8 cellular contexts compared by ENCODE assay signal in the genomic region with DNA sequence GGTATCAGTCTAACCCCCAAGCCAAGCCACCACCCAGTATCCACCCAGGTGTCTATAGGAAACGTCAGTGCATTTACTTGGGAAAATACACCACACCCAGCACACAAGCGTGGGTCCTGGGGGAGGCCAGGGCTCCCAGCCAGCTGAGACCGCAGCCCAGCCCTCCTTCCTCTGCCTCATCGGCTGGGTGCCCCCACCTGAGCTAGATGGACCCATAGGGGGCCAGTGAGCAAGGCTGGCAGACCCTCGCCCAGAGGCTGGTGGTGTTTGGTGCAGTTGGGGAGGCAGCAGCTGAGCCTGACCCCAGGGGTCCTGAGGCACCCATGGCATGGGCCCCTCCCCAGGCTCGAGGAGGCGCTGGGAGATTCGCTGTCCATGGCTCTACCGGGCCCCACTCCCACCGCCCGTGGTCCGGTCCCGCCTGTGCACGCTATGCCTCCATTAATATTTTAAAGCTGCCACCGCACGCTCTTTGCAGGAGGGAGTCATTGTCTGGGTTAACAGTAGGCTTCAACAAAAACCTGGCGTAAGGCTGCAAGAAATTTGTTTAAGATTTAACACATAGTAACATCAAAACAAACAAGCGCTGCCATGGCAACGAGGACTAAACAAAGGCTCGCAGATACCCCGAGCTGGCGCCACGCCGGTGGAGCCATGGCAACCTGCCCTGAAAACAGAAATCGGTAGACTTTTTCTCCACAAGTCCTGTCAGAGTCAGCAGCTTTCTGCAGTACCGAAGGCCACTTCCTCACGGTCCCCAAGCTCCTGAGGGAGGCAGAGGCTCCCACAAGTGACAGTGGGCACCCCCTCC. TPM values are rescaled to one million over a fixed set of nuclear protein-coding genes. Genes with fewer than 3 reads are reported as not detected.
DNase-seq lines count a peak whose midpoint lies in the region; ATAC-seq, FAIRE-seq and TF ChIP-seq lines count a peak whose summit lies in the region.

No MANE protein-coding gene starts in this region.

- TF ChIP-seq POLR2A in ovary (IDR thresholded peaks at IDR 0.05): no peak

- peaks cover 1% of the 10 kb centered on the region for H3K36me3 Mint-ChIP-seq in CD4-positive, CD25-positive, alpha-beta regulatory T cell
- peaks cover under 1% of the 10 kb centered on the region for H3K36me3 Mint-ChIP-seq in activated naive CD8-positive, alpha-beta T cell treated with anti-CD3 and anti-CD28 coated beads for 36 hours

- peaks cover 6% of the 10 kb centered on the region for H3K27me3 Mint-ChIP-seq in CD4-positive, CD25-positive, alpha-beta regulatory T cell
- peaks cover 19% of the 10 kb centered on the region for H3K27me3 Mint-ChIP-seq in activated naive CD8-positive, alpha-beta T cell treated with anti-CD3 and anti-CD28 coated beads for 36 hours

- no peaks in the 10 kb centered on the region for H3K9me3 ChIP-seq in CD4-positive, CD25-positive, alpha-beta regulatory T cell (ENCODE audit: control insufficient read depth in 2 of 2, low read length in 2 of 2)
- H3K9me3 ChIP-seq in ovary: no peaks in the 10 kb centered on the region

- no peaks in the 10 kb centered on the region for H4K20me1 ChIP-seq in KMS-11 (ENCODE audit: insufficient read depth)

- peaks cover 31% of the 10 kb centered on the region for H3K4me1 ChIP-seq in CD4-positive, CD25-positive, alpha-beta regulatory T cell (ENCODE audit: control insufficient read depth, insufficient read depth, low read length, poor library complexity, severe bottlenecking)
- H3K4me1 ChIP-seq in KMS-11 (ENCODE audit: low read depth, poor library complexity, severe bottlenecking) (peaks cover 23% of the 10 kb centered on the region), ovary (ENCODE audit: insufficient read depth) (peaks cover 33% of the 10 kb centered on the region)

- WGBS in ovary, 3 donors: 1 to 3% (median 2%) methylated on average over 26 to 27 of the region's 27 CpGs

- H3K27ac Mint-ChIP-seq in CD4-positive, CD25-positive, alpha-beta regulatory T cell: peak overlapping the region; percentile 35 to 96 (median 94)
- H3K27ac Mint-ChIP-seq in activated naive CD8-positive, alpha-beta T cell treated with anti-CD3 and anti-CD28 coated beads for 36 hours: no peak overlapping the region

- H3K36me3 ChIP-seq in CD4-positive, CD25-positive, alpha-beta regulatory T cell (ENCODE audit: control insufficient read depth, insufficient read depth, low read length): no peaks in the 10 kb centered on the region
- H3K36me3 ChIP-seq in KMS-11 (ENCODE audit: insufficient read depth) (no peaks in the 10 kb centered on the region), ovary (no peaks in the 10 kb centered on the region)

- H3K4me2 ChIP-seq in KMS-11: peak overlapping the region; percentile 69

- peak; percentile 50 to 83 (median 83) for DNase-seq in CD4-positive, CD25-positive, alpha-beta regulatory T cell
- DNase-seq in SHP77 treated with DMSO at 0.1 percent for 48 hours (lab: John Stamatoyannopoulos, UW) (peak; percentile 35), glomerular visceral epithelial cell (ENCODE audit: extremely low spot score) (peak; percentile 91), ovary (peak; percentile 87 to 94 (median 93)), urothelium cell line (ENCODE audit: low spot score) (peak; percentile 77)
- peak; percentile 70 for DNase-seq in activated naive CD8-positive, alpha-beta T cell treated with anti-CD3 and anti-CD28 coated beads for 36 hours

- H2AFZ ChIP-seq in KMS-11 (ENCODE audit: low read depth): no peak overlapping the region

- TF ChIP-seq EP300 in ovary (IDR thresholded peaks at IDR 0.05): no peak

- TF ChIP-seq CTCF in KMS-11 (conservative IDR thresholded peaks at IDR 0.05; ENCODE audit: low read depth, low read length): no peak
- TF ChIP-seq CTCF in ovary (IDR thresholded peaks at IDR 0.05): no peak

- no peaks in the 10 kb centered on the region for H3K27me3 ChIP-seq in CD4-positive, CD25-positive, alpha-beta regulatory T cell (ENCODE audit: control insufficient read depth, insufficient read depth, low read length)
- no peaks in the 10 kb centered on the region for H3K27me3 ChIP-seq in KMS-11 (ENCODE audit: insufficient read depth, low read depth)
- no peaks in the 10 kb centered on the region for H3K27me3 ChIP-seq in ovary

- no peaks in the 10 kb centered on the region for H3K79me2 ChIP-seq in KMS-11 (ENCODE audit: insufficient read depth, low read depth)

- peak overlapping the region; percentile 50 to 92 (median 78) for H3K4me3 Mint-ChIP-seq in CD4-positive, CD25-positive, alpha-beta regulatory T cell
- H3K4me3 Mint-ChIP-seq in activated naive CD8-positive, alpha-beta T cell treated with anti-CD3 and anti-CD28 coated beads for 36 hours: no peak overlapping the region

- ATAC-seq in CD4-positive, CD25-positive, alpha-beta regulatory T cell (ENCODE audit: low read depth in 2 of 2): peak; percentile 46 to 63
- no peak for ATAC-seq in GM19395 (IDR thresholded peaks at IDR 0.05; ENCODE audit: unreplicated experiment)

- no peak overlapping the region for H3K4me3 ChIP-seq in CD4-positive, CD25-positive, alpha-beta regulatory T cell (ENCODE audit: low read depth, low read length)
- H3K4me3 ChIP-seq in KMS-11 (IDR thresholded peaks at IDR 0.05; ENCODE audit: insufficient read depth, low read depth, low read length) (no peak overlapping the region), ovary (no peak overlapping the region)

- FAIRE-seq in urothelium cell line (lab: Jason Lieb, UNC): no peak

- intact Hi-C loops in ovary (cut with DNase I): loop anchor here (5.0 to 10.0 kb wide), 4 partner anchors 220 to 492 kb away; partner anchors contain the start of genes BRD9 (in 2 of the 4) and TRIP13 (in 2 of the 4)

- no peaks in the 10 kb centered on the region for H3K9me3 Mint-ChIP-seq in CD4-positive, CD25-positive, alpha-beta regulatory T cell
- no peaks in the 10 kb centered on the region for H3K9me3 Mint-ChIP-seq in activated naive CD8-positive, alpha-beta T cell treated with anti-CD3 and anti-CD28 coated beads for 36 hours

- peak overlapping the region; percentile 78 for H3K27ac ChIP-seq in CD4-positive, CD25-positive, alpha-beta regulatory T cell (ENCODE audit: insufficient read depth, low read length, poor library complexity, severe bottlenecking)
- peak overlapping the region; percentile 67 for H3K27ac ChIP-seq in KMS-11
- no peak overlapping the region for H3K27ac ChIP-seq in ovary

- peak overlapping the region; percentile 55 for H3K9ac ChIP-seq in KMS-11

- H3K4me1 Mint-ChIP-seq in CD4-positive, CD25-positive, alpha-beta regulatory T cell: peaks cover 0 to 16% (median 8%) of the 10 kb centered on the region in 4 donors
- peaks cover 8% of the 10 kb centered on the region for H3K4me1 Mint-ChIP-seq in activated naive CD8-positive, alpha-beta T cell treated with anti-CD3 and anti-CD28 coated beads for 36 hours

RNA-seq across cellular contexts. Expression of gene TPPP, which starts 20.6 kb away (rescaled TPM):
- total RNA-seq in CD4-positive, CD25-positive, alpha-beta regulatory T cell: 12.4 TPM
- polyA plus RNA-seq in CD4-positive, CD25-positive, alpha-beta regulatory T cell: under 1 TPM; 0.03 to 0.75 (median 0.16) TPM
- total RNA-seq in activated naive CD8-positive, alpha-beta T cell treated with anti-CD3 and anti-CD28 coated beads for 36 hours: under 1 TPM in 1 of 2 experiments, not detected in 1; 0.08 TPM
- 1 to 10 TPM; 1.1 to 8.8 (median 2.3) TPM for total RNA-seq in ovary
- 1 to 10 TPM; 2.1 to 2.5 TPM for polyA plus RNA-seq in ovary

Comparison
In these comparisons a context has a peak if more than half of its experiments do, and no peak if none do; other contexts are left out.
1. DNase-seq: peak in every context shown above with its lines; median percentile 93 in ovary; 91 in glomerular visceral epithelial cell; 83 in CD4-positive, CD25-positive, alpha-beta regulatory T cell; 77 in urothelium cell line; 70 in activated naive CD8-positive, alpha-beta T cell treated with anti-CD3 and anti-CD28 coated beads for 36 hours; 35 in SHP77 treated with DMSO at 0.1 percent for 48 hours.
2. H3K27ac ChIP-seq: peak in CD4-positive, CD25-positive, alpha-beta regulatory T cell (single experiment) and KMS-11 (single experiment); none in ovary (0 of 2).